ENCODE assay signal across 1 cellular context in genomic region chr13:111857336-111857735, GRCh38.
TF ChIP-seq lines count a peak whose summit lies in the region.

No MANE protein-coding gene starts in this region.

TF ChIP-seq in H1, 55 proteins besides CTCF, POLR2A, EP300 and RAD21 (continued from another document):
- TF ChIP-seq, protein P1, sequence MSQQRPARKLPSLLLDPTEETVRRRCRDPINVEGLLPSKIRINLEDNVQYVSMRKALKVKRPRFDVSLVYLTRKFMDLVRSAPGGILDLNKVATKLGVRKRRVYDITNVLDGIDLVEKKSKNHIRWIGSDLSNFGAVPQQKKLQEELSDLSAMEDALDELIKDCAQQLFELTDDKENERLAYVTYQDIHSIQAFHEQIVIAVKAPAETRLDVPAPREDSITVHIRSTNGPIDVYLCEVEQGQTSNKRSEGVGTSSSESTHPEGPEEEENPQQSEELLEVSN (IDR thresholded peaks at IDR 0.05), result no peak
- no peak for TF ChIP-seq HDAC6 (IDR thresholded peaks at IDR 0.05; ENCODE audit: low read depth, low read length)
- no peak for TF ChIP-seq SRF (IDR thresholded peaks at IDR 0.05; ENCODE audit: low read depth, low read length)
- TF ChIP-seq TAF7 (optimal IDR thresholded peaks at IDR 0.05; ENCODE audit: borderline replicate concordance, low read depth, low read length), result no peak
- no peak for TF ChIP-seq KDM4A (IDR thresholded peaks at IDR 0.05; ENCODE audit: low read depth, low read length, severe bottlenecking)
- TF ChIP-seq EZH2 (IDR thresholded peaks at IDR 0.05; ENCODE audit: low read depth, low read length, severe bottlenecking), result no peak
- no peak for TF ChIP-seq ASH2L (IDR thresholded peaks at IDR 0.05; ENCODE audit: low read length)
